Comparison of ENCODE assay signal across 1 cellular context in genomic region chr20:10662661-10663458, GRCh38.
A peak's percentile ranks its signal among the peaks of the same experiment; 100 is the strongest.
TF ChIP-seq lines count a peak whose summit lies in the region.

No MANE protein-coding gene starts in this region.

TF ChIP-seq in HepG2, 621 proteins besides CTCF, POLR2A, EP300 and RAD21:
- TF ChIP-seq ZNF281 (CRISPR knock-in tag; IDR thresholded peaks at IDR 0.05; ENCODE audit: borderline replicate concordance) (0 out of 2 replicates have a peak, but pooled peaks have one; percentile 3), NR0B2 (CRISPR knock-in tag; IDR thresholded peaks at IDR 0.05) (0 out of 2 replicates have a peak, but pooled peaks have one; percentile 15), NRL (CRISPR knock-in tag; IDR thresholded peaks at IDR 0.05; ENCODE audit: borderline replicate concordance) (0 out of 2 replicates have a peak, but pooled peaks have one; percentile 22), ELF4 (CRISPR knock-in tag; IDR thresholded peaks at IDR 0.05; ENCODE audit: borderline replicate concordance) (no peak), GMEB1 (CRISPR knock-in tag; IDR thresholded peaks at IDR 0.05; ENCODE audit: borderline replicate concordance) (0 out of 2 replicates have a peak, but pooled peaks have one; percentile 24)
